In the genomic region with DNA sequence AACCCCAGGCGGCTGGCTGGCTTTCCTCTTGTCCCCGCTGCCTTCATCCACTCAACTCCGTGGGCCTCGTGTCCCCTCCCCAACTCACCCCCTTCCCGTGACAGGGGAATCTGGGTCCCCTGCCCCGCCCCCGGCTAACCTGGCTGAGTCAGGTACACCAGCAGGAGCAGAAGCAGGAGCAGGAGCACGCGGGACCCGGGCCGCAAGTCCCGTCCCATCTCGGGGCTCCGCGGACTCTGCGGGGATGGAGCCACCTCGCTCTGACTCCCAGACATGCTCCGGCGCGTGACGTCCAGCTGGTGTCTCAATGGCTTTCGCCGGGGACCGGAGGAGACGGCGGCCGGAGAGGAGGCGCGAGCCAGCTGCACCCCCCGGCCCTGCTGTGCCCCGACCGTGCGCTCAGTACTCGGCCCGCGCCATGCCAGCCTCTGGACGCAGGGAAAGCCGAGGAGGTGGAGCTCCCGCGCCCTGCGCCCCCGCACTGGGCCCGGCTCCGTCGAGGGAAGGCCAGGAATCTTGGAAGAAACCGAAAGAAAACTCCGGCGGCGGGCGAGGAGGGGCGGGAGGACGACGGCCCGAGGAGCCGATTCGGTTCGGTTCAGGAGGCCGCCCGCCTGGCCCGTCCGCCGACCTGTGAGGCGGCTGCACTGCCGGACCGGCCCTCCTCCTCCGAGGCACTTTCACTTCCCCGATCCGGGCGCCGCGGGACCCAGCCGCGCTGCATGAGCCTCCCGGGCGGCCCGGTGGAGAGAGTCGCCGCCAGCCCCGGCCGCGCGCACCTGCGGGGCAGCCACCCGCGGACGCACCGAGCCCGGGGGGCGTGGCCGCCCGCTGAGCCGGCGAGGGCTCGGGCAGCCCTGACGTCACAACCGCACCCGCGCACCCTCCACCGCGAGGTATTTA, we compare ENCODE assay signal across 1 cellular context.
TF ChIP-seq lines count a peak whose summit lies in the region.

Gene CXCL16 (minus strand): TSS at position 807 of the 903 bp plus-strand sequence. CDS start 589 bp downstream, at position 218.
A gene with protein sequence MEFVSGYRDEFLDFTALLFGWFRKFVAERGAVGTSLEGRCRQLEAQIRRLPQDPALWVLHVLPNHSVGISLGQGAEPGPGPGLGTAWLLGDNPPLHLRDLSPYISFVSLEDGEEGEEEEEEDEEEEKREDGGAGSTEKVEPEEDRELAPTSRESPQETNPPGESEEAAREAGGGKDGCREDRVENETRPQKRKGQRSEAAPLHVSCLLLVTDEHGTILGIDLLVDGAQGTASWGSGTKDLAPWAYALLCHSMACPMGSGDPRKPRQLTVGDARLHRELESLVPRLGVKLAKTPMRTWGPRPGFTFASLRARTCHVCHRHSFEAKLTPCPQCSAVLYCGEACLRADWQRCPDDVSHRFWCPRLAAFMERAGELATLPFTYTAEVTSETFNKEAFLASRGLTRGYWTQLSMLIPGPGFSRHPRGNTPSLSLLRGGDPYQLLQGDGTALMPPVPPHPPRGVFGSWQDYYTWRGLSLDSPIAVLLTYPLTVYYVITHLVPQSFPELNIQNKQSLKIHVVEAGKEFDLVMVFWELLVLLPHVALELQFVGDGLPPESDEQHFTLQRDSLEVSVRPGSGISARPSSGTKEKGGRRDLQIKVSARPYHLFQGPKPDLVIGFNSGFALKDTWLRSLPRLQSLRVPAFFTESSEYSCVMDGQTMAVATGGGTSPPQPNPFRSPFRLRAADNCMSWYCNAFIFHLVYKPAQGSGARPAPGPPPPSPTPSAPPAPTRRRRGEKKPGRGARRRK (plus strand): TSS at position 712 of the 903 bp plus-strand sequence. CDS start 716 bp downstream, outside the sequence.

TF ChIP-seq in HepG2, 621 proteins besides CTCF, POLR2A, EP300 and RAD21 (continued from another document and continues in another):
- peak; percentile 76; the same call in 1 of the 2 replicates for TF ChIP-seq ZGPAT (CRISPR knock-in tag; IDR thresholded peaks at IDR 0.05)
- no peak for TF ChIP-seq KAT2B (IDR thresholded peaks at IDR 0.05; ENCODE audit: borderline replicate concordance, low read depth, low read length)
- TF ChIP-seq ZKSCAN8 (CRISPR knock-in tag; IDR thresholded peaks at IDR 0.05; ENCODE audit: borderline replicate concordance): no peak
- no peak for TF ChIP-seq HBP1 (CRISPR knock-in tag; IDR thresholded peaks at IDR 0.05; ENCODE audit: low read depth)
- peak; percentile 59; the same call in 1 of the 2 replicates for TF ChIP-seq ZNF772 (CRISPR knock-in tag; IDR thresholded peaks at IDR 0.05)
- TF ChIP-seq KDM5A (IDR thresholded peaks at IDR 0.05; ENCODE audit: borderline replicate concordance, low read length): no peak
- TF ChIP-seq HES4 (CRISPR knock-in tag; IDR thresholded peaks at IDR 0.05; ENCODE audit: borderline replicate concordance): peak; percentile 13; the same call in 1 of the 2 replicates
- peak; percentile 80; the same call in 1 of the 2 replicates for TF ChIP-seq MTF2 (CRISPR knock-in tag; IDR thresholded peaks at IDR 0.05; ENCODE audit: borderline replicate concordance)
- TF ChIP-seq ZSCAN22 (CRISPR knock-in tag; IDR thresholded peaks at IDR 0.05): peak; percentile 65; the same call in 1 of the 2 replicates
- TF ChIP-seq, protein P1, sequence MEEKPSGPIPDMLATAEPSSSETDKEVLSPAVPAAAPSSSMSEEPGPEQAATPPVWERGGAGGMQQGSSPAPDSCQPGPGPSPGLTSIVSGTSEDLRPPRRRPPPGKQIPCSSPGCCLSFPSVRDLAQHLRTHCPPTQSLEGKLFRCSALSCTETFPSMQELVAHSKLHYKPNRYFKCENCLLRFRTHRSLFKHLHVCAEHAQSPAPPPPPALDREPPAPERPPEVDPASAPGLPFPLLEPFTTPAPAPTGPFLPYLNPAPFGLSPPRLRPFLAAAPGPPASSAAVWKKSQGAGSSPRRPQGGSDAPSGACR (CRISPR knock-in tag; IDR thresholded peaks at IDR 0.05): peak; percentile 63; the same call in 1 of the 2 replicates
- TF ChIP-seq ZNF121 (CRISPR knock-in tag; IDR thresholded peaks at IDR 0.05): 0 out of 2 replicates have a peak, but pooled peaks have one; percentile 4
- TF ChIP-seq ZNF709 (CRISPR knock-in tag; IDR thresholded peaks at IDR 0.05): peak; percentile 89
- peak; percentile 15 for TF ChIP-seq PTBP1 (IDR thresholded peaks at IDR 0.05; ENCODE audit: low read depth, low read length, poor library complexity, severe bottlenecking)
- TF ChIP-seq TMF1 (CRISPR knock-in tag; IDR thresholded peaks at IDR 0.05; ENCODE audit: low read depth): 0 out of 2 replicates have a peak, but pooled peaks have one; percentile 54
- no peak for TF ChIP-seq NONO (IDR thresholded peaks at IDR 0.05)
- peak; percentile 37; the same call in 1 of the 2 replicates for TF ChIP-seq NONO (CRISPR knock-in tag; conservative IDR thresholded peaks at IDR 0.05)
- TF ChIP-seq NR2F2 (IDR thresholded peaks at IDR 0.05; ENCODE audit: borderline replicate concordance, low read depth): no peak
- no peak for TF ChIP-seq MEF2D (CRISPR knock-in tag; IDR thresholded peaks at IDR 0.05)
- TF ChIP-seq HOXA9 (CRISPR knock-in tag; IDR thresholded peaks at IDR 0.05; ENCODE audit: borderline replicate concordance): no peak
- peak; percentile 44; the same call in 1 of the 2 replicates for TF ChIP-seq NR1H2 (CRISPR knock-in tag; IDR thresholded peaks at IDR 0.05; ENCODE audit: borderline replicate concordance, low read depth)
- TF ChIP-seq, protein P2, sequence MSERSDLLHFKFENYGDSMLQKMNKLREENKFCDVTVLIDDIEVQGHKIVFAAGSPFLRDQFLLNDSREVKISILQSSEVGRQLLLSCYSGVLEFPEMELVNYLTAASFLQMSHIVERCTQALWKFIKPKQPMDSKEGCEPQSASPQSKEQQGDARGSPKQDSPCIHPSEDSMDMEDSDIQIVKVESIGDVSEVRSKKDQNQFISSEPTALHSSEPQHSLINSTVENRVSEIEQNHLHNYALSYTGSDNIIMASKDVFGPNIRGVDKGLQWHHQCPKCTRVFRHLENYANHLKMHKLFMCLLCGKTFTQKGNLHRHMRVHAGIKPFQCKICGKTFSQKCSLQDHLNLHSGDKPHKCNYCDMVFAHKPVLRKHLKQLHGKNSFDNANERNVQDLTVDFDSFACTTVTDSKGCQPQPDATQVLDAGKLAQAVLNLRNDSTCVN (CRISPR knock-in tag; IDR thresholded peaks at IDR 0.05; ENCODE audit: borderline replicate concordance): no peak
- peak; percentile 73; the same call in 1 of the 2 replicates for TF ChIP-seq ZNF30 (CRISPR knock-in tag; IDR thresholded peaks at IDR 0.05)
- TF ChIP-seq CBFB (CRISPR knock-in tag; IDR thresholded peaks at IDR 0.05): no peak
- TF ChIP-seq ZZZ3 (CRISPR knock-in tag; IDR thresholded peaks at IDR 0.05; ENCODE audit: borderline replicate concordance): peak; percentile 89; the same call in 1 of the 2 replicates
- no peak for TF ChIP-seq MTA3 (CRISPR knock-in tag; IDR thresholded peaks at IDR 0.05)
- TF ChIP-seq REXO4 (CRISPR knock-in tag; IDR thresholded peaks at IDR 0.05; ENCODE audit: borderline replicate concordance): no peak
- peak; percentile 54; the same call in 1 of the 2 replicates for TF ChIP-seq POGZ (CRISPR knock-in tag; IDR thresholded peaks at IDR 0.05)
- TF ChIP-seq, protein P3, sequence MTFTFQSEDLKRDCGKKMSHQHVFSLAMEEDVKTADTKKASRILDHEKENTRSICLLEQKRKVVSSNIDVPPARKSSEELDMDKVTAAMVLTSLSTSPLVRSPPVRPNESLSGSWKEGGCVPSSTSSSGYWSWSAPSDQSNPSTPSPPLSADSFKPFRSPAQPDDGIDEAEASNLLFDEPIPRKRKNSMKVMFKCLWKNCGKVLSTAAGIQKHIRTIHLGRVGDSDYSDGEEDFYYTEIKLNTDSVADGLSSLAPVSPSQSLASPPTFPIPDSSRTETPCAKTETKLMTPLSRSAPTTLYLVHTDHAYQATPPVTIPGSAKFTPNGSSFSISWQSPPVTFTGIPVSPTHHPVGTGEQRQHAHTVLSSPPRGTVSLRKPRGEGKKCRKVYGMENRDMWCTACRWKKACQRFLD (CRISPR knock-in tag; IDR thresholded peaks at IDR 0.05; ENCODE audit: borderline replicate concordance): no peak
- no peak for TF ChIP-seq SIN3B (IDR thresholded peaks at IDR 0.05; ENCODE audit: low read length)
- TF ChIP-seq ZEB1 (IDR thresholded peaks at IDR 0.05; ENCODE audit: insufficient replicate concordance, low read depth): peak; percentile 23
- TF ChIP-seq, protein P4, sequence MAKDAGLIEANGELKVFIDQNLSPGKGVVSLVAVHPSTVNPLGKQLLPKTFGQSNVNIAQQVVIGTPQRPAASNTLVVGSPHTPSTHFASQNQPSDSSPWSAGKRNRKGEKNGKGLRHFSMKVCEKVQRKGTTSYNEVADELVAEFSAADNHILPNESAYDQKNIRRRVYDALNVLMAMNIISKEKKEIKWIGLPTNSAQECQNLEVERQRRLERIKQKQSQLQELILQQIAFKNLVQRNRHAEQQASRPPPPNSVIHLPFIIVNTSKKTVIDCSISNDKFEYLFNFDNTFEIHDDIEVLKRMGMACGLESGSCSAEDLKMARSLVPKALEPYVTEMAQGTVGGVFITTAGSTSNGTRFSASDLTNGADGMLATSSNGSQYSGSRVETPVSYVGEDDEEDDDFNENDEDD (CRISPR knock-in tag; IDR thresholded peaks at IDR 0.05; ENCODE audit: borderline replicate concordance): peak; percentile 53; the same call in 1 of the 2 replicates
- TF ChIP-seq ZNF460 (CRISPR knock-in tag; IDR thresholded peaks at IDR 0.05; ENCODE audit: borderline replicate concordance): no peak
- TF ChIP-seq, protein P5, sequence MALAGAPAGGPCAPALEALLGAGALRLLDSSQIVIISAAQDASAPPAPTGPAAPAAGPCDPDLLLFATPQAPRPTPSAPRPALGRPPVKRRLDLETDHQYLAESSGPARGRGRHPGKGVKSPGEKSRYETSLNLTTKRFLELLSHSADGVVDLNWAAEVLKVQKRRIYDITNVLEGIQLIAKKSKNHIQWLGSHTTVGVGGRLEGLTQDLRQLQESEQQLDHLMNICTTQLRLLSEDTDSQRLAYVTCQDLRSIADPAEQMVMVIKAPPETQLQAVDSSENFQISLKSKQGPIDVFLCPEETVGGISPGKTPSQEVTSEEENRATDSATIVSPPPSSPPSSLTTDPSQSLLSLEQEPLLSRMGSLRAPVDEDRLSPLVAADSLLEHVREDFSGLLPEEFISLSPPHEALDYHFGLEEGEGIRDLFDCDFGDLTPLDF (CRISPR knock-in tag; IDR thresholded peaks at IDR 0.05): no peak
- TF ChIP-seq ZNF703 (CRISPR knock-in tag; IDR thresholded peaks at IDR 0.05; ENCODE audit: borderline replicate concordance): no peak
- TF ChIP-seq ZNF574 (CRISPR knock-in tag; IDR thresholded peaks at IDR 0.05): peak; percentile 37
- TF ChIP-seq ZNF768 (CRISPR knock-in tag; IDR thresholded peaks at IDR 0.05): 0 out of 2 replicates have a peak, but pooled peaks have one; percentile 7
- no peak for TF ChIP-seq GLI4 (CRISPR knock-in tag; IDR thresholded peaks at IDR 0.05; ENCODE audit: borderline replicate concordance)
- TF ChIP-seq NFATC3 (CRISPR knock-in tag; IDR thresholded peaks at IDR 0.05): no peak
- TF ChIP-seq ARID2 (CRISPR knock-in tag; IDR thresholded peaks at IDR 0.05; ENCODE audit: borderline replicate concordance): peak; percentile 60; the same call in 1 of the 2 replicates
- peak; percentile 52 for TF ChIP-seq AGO2 (optimal IDR thresholded peaks at IDR 0.05; ENCODE audit: low read depth, low read length)
- peak; percentile 76; the same call in 1 of the 2 replicates for TF ChIP-seq ZNF782 (CRISPR knock-in tag; IDR thresholded peaks at IDR 0.05; ENCODE audit: borderline replicate concordance)
- TF ChIP-seq ZNF788 (CRISPR knock-in tag; IDR thresholded peaks at IDR 0.05; ENCODE audit: borderline replicate concordance): 0 out of 2 replicates have a peak, but pooled peaks have one; percentile 60
- TF ChIP-seq RAD51 (IDR thresholded peaks at IDR 0.05; ENCODE audit: borderline replicate concordance): no peak
- TF ChIP-seq PITX1 (CRISPR knock-in tag; IDR thresholded peaks at IDR 0.05): no peak
- peak; percentile 60 for TF ChIP-seq ZFY (CRISPR knock-in tag; IDR thresholded peaks at IDR 0.05)
- peak; percentile 79; the same call in 1 of the 2 replicates for TF ChIP-seq IRF1 (CRISPR knock-in tag; IDR thresholded peaks at IDR 0.05; ENCODE audit: low read depth)
